In the genomic region with DNA sequence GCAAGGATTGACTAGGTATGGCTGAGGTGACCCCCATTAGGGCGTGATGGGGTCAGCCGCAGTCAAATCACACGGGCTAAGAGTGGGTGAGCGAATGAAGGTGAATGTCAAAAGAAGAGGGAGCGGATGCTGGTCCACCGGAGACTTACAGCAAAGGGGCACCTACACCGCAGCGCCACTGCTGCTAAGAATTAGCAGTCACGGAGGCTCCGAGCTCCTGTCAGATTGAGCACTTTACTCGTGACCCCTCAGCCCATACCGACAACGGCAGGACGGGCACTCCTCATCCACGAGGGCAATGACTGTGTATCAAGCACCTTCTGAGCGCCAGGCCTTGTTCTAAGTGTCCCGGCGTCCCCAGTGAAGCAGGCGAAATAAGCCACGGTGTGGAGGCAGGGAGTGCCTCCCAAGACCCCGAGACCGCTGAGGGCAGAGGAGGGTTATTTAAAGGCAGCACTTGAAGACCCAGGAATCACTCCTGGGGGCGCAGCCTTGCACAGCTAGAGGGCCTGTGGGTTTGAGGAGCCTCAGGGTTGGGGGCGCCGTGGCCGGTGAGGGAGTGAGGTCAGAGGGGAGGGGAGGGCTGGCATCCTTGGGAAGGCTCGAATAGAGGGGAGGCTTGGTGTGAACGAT, we compare ENCODE assay signal across 20 cellular contexts.
DNase-seq lines count a peak whose midpoint lies in the region; ATAC-seq, FAIRE-seq and TF ChIP-seq lines count a peak whose summit lies in the region.
"Had no signal": no experiment of that assay in that cellular context is flagged by ENCODE, and none has a peak within 500 bp of the region (broad histone marks: within the 10 kb centered on the region; RNA-seq: fewer than 3 reads in every experiment).

No MANE protein-coding gene starts in this region.

- H3K9ac ChIP-seq in HUES48 (ENCODE audit: low read depth, low read length) (no peak overlapping the region), H1 (replicated peaks in 1 of 4; ENCODE audit: extremely low read depth in 1 of 4, low read depth in 3 of 4, low read length in 3 of 4) (no peak overlapping the region), mesenchymal stem cell (ENCODE audit: low read length) (no peak overlapping the region)

- H3K4ac ChIP-seq in H1 (replicated peaks; ENCODE audit: insufficient read length, low read depth, low read length), result no peak overlapping the region
- no peak overlapping the region for H3K4ac ChIP-seq in mesenchymal stem cell (ENCODE audit: low read depth in 1 of 2, low read length in 2 of 2)

- intact Hi-C loops in sciatic nerve (cut with DNase I), result no loop called here

- H2BK20ac ChIP-seq in H1 (ENCODE audit: low read length), result peak overlapping the region; percentile 82

- WGBS in H1 (ENCODE audit: extremely low coverage in 1 of 2, insufficient coverage in 1 of 2, insufficient read length in 1 of 2, insufficient replicate concordance in 2 of 2, low coverage in 1 of 2, low lambda C conversion rate in 2 of 2, missing lambda C conversion rate in 1 of 2), 2 experiments, result 72% methylated on average over 28 of the region's 28 CpGs; no CpG with 5 or more reads in 1 of the 2 experiments
- WGBS in mesenchymal stem cell, result 81% methylated on average over 28 of the region's 28 CpGs

- peak overlapping the region; percentile 20; the same call in 1 of the 2 replicates for H2BK12ac ChIP-seq in H1 (ENCODE audit: low read depth, low read length)
- H2BK12ac ChIP-seq in mesenchymal stem cell (ENCODE audit: low read length in 2 of 2), result peak overlapping the region in 1 of 2 experiments; percentile 37

- H3K56ac ChIP-seq in H1 (replicated peaks; ENCODE audit: insufficient read length, low read depth, low read length), result no peak overlapping the region

- H3K9me3 ChIP-seq in HUES48 (ENCODE audit: control insufficient read depth, insufficient read depth, low read length) (no peaks in the 10 kb centered on the region), H1 (ENCODE audit: insufficient read depth in 2 of 2, low read depth in 1 of 2, low read length in 1 of 2) (no peaks in the 10 kb centered on the region), mesenchymal stem cell (ENCODE audit: control insufficient read depth, low read length) (no peaks in the 10 kb centered on the region)
- H3K9me3 ChIP-seq: BE2C, body of pancreas, MG63, testis had no signal

- H2BK5ac ChIP-seq in H1 (ENCODE audit: low read depth, low read length) (peak overlapping the region; percentile 4; the same call in 1 of the 2 replicates), mesenchymal stem cell (ENCODE audit: low read depth, low read length, poor library complexity, severe bottlenecking) (no peak overlapping the region)

- TF ChIP-seq POLR2A in H1 (IDR thresholded peaks at IDR 0.05; ENCODE audit: control extremely low read depth in 1 of 2, low read depth in 2 of 2, low read length in 2 of 2), result no peak
- TF ChIP-seq POLR2A in erythroblast (IDR thresholded peaks at IDR 0.05; ENCODE audit: low read length), result no peak

- H4K8ac ChIP-seq in H1 (ENCODE audit: extremely low read depth, insufficient read depth, low read length) (peak overlapping the region; percentile 90), mesenchymal stem cell (ENCODE audit: low read length) (peak overlapping the region; percentile 68)

- H3K4me2 ChIP-seq in H1 (ENCODE audit: insufficient read depth in 1 of 2, low read depth in 2 of 2, low read length in 2 of 2), result peak overlapping the region; percentile 66 to 79
- H3K4me2 ChIP-seq in mesenchymal stem cell (ENCODE audit: low read length, poor library complexity, severe bottlenecking), result no peak overlapping the region

- POLR2A ChIA-PET in H1 (lab: Charles Lee; ENCODE audit: partially characterized antibody), result interaction anchor here (1.3 to 1.4 kb wide), 2 partner anchors 21 to 25 kb away, joined by 3 read pairs; no protein-coding TSS in a partner anchor

- no peak overlapping the region for H3K27ac ChIP-seq in HUES48 (ENCODE audit: low read depth, low read length)
- no peak overlapping the region for H3K27ac ChIP-seq in H1 (ENCODE audit: low read depth, low read length)
- H3K27ac ChIP-seq in mesenchymal stem cell (ENCODE audit: low read length, poor library complexity, severe bottlenecking), result no peak overlapping the region
- H3K27ac ChIP-seq: testis had no signal

- no peak for ATAC-seq in sciatic nerve

- H2BK120ac ChIP-seq in H1 (replicated peaks; ENCODE audit: low read depth, low read length) (no peak overlapping the region), mesenchymal stem cell (ENCODE audit: low read depth, low read length) (no peak overlapping the region)

- H3K4me1 ChIP-seq in HUES48 (ENCODE audit: control insufficient read depth, insufficient read depth, low read length) (peaks cover 5% of the 10 kb centered on the region; the same call in 1 of the 2 replicates), H1 (replicated peaks in 1 of 4; ENCODE audit: control insufficient read depth in 3 of 4, insufficient read depth in 4 of 4, low read length in 3 of 4) (peaks cover 0 to 10% (median 6%) of the 10 kb centered on the region in 4 experiments; a peak in 6 of 7 replicates), mesenchymal stem cell (ENCODE audit: control insufficient read depth, insufficient read depth, low read depth, low read length) (peaks cover 9% of the 10 kb centered on the region)
- H3K4me1 ChIP-seq: body of pancreas, testis had no signal

- no peak overlapping the region for H4K5ac ChIP-seq in H1 (ENCODE audit: insufficient read length, low read depth, low read length)

- H3K79me1 ChIP-seq in H1 (ENCODE audit: low read depth, low read length) (no peaks in the 10 kb centered on the region), mesenchymal stem cell (replicated peaks; ENCODE audit: low read length, poor library complexity, severe bottlenecking) (no peaks in the 10 kb centered on the region)

- TF ChIP-seq EP300 in H1 (IDR thresholded peaks at IDR 0.05; ENCODE audit: borderline replicate concordance in 1 of 2, low read depth in 2 of 2, low read length in 2 of 2), result no peak

- TF ChIP-seq RAD21 in H1 (IDR thresholded peaks at IDR 0.05 in 1 of 2, conservative IDR thresholded peaks at IDR 0.05 in 1 of 2; ENCODE audit: low read depth in 2 of 2, low read length in 2 of 2), result no peak

- no peak overlapping the region for H3K23ac ChIP-seq in H1 (ENCODE audit: insufficient read length)
- peak overlapping the region in 1 of 2 experiments; percentile 67 for H3K23ac ChIP-seq in mesenchymal stem cell (ENCODE audit: low read length in 2 of 2)

- H3K27me3 ChIP-seq in HUES48 (ENCODE audit: control insufficient read depth, insufficient read depth, low read length), result peaks cover 31% of the 10 kb centered on the region
- peaks cover 0 to 30% (median 27%) of the 10 kb centered on the region in 4 experiments; a peak in 6 of 7 replicates for H3K27me3 ChIP-seq in H1 (replicated peaks in 1 of 4; ENCODE audit: control insufficient read depth in 3 of 4, extremely low read depth in 1 of 4, insufficient read depth in 3 of 4, low read length in 3 of 4)
- peaks cover 58 to 59% of the 10 kb centered on the region in 2 experiments for H3K27me3 ChIP-seq in mesenchymal stem cell (ENCODE audit: control insufficient read depth in 1 of 2, insufficient read depth in 1 of 2, low read length in 2 of 2)
- H3K27me3 ChIP-seq: BE2C, body of pancreas, MG63, testis had no signal

- no peaks in the 10 kb centered on the region for H3K36me3 ChIP-seq in HUES48 (ENCODE audit: control insufficient read depth, insufficient read depth, low read length)
- H3K36me3 ChIP-seq in H1 (ENCODE audit: control insufficient read depth in 2 of 4, insufficient read depth in 4 of 4, low read length in 3 of 4), result no peaks in the 10 kb centered on the region
- no peaks in the 10 kb centered on the region for H3K36me3 ChIP-seq in mesenchymal stem cell (ENCODE audit: control insufficient read depth in 1 of 2, insufficient read depth in 2 of 2, low read depth in 1 of 2, low read length in 2 of 2)
- H3K36me3 ChIP-seq: BE2C, MG63 had no signal

- peaks cover 2% of the 10 kb centered on the region; the same call in 1 of the 2 replicates for H3K23me2 ChIP-seq in H1 (ENCODE audit: low read depth, low read length)

- H3K4me3 ChIP-seq in HUES48 (ENCODE audit: low read depth, low read length), result peak overlapping the region; percentile 56
- peak overlapping the region; percentile 24 to 67 (median 56); a peak in 6 of 8 replicates for H3K4me3 ChIP-seq in H1 (ENCODE audit: extremely low read depth in 1 of 4, insufficient read depth in 2 of 4, low read depth in 3 of 4, low read length in 4 of 4)
- H3K4me3 ChIP-seq in mesenchymal stem cell (ENCODE audit: insufficient read depth in 1 of 2, low read depth in 1 of 2, low read length in 2 of 2), result no peak overlapping the region
- H3K4me3 ChIP-seq: body of pancreas, MG63 had no signal

- CTCF ChIA-PET in H1 (lab: Charles Lee; ENCODE audit: partially characterized antibody), result interaction anchor here (0.9 to 1.7 kb wide), 5 partner anchors 11 to 54 kb away, joined by 3 to 7 read pairs (median 5); no protein-coding TSS in a partner anchor

- H4K20me1 ChIP-seq in H1 (replicated peaks in 1 of 2; ENCODE audit: control insufficient read depth in 1 of 2, insufficient read depth in 2 of 2, low read length in 2 of 2), result no peaks in the 10 kb centered on the region

- H4K91ac ChIP-seq in H1 (replicated peaks; ENCODE audit: insufficient read length, low read length) (peak overlapping the region; percentile 57), mesenchymal stem cell (ENCODE audit: low read length) (peak overlapping the region; percentile 56)

- H3K14ac ChIP-seq in H1 (ENCODE audit: insufficient read length), result no peak overlapping the region
- no peak overlapping the region for H3K14ac ChIP-seq in mesenchymal stem cell (ENCODE audit: low read length in 2 of 2)

- H2AFZ ChIP-seq in H1 (ENCODE audit: low read length), result peak overlapping the region; percentile 28; the same call in 1 of the 2 replicates
- peak overlapping the region; percentile 36 for H2AFZ ChIP-seq in mesenchymal stem cell (ENCODE audit: low read depth, low read length)

- no peaks in the 10 kb centered on the region for H3K79me2 ChIP-seq in H1 (ENCODE audit: control insufficient read depth in 1 of 2, insufficient read depth in 2 of 2, low read length in 2 of 2)

- no peak for TF ChIP-seq CTCF in H1 (IDR thresholded peaks at IDR 0.05; ENCODE audit: control extremely low read depth in 1 of 3, insufficient read depth in 1 of 3, low read depth in 1 of 3, low read length in 3 of 3)

- no peak overlapping the region for H2AK5ac ChIP-seq in H1 (ENCODE audit: low read depth, low read length)
- no peak overlapping the region for H2AK5ac ChIP-seq in mesenchymal stem cell (ENCODE audit: low read length, severe bottlenecking)

- DNase-seq in H1 (ENCODE audit: low read depth in 1 of 2, low spot score in 2 of 2) (no peak), mesenchymal stem cell (no peak), erythroblast (lab: John Stamatoyannopoulos, UW) (no peak), HTR-8/SVneo (ENCODE audit: insufficient read length, low spot score) (no peak), sciatic nerve (ENCODE audit: low spot score) (no peak)
- peak; percentile 19 for DNase-seq in stimulated activated CD8-positive, alpha-beta memory T cell treated with anti-CD3 and anti-CD28 coated beads, Interleukin-4, amount 100 ng/mL, for 48 hours
- DNase-seq: activated CD4-positive, CD25-positive, alpha-beta regulatory T cell treated with anti-CD3 and anti-CD28 coated beads, Interleukin-2, amount 50 U/mL, for 72 hours; activated CD8-positive, alpha-beta memory T cell treated with anti-CD3 and anti-CD28 coated beads, Interleukin-2, amount 10 ng/mL, durations not matched to agents 7 days and 5 days; BE2C; body of pancreas; GF-D8; NCI-H1694 treated with DMSO at 0.1 percent for 48 hours; NCI-H446; stimulated activated CD4-positive, alpha-beta T cell treated with anti-CD3 and anti-CD28 coated beads, Interleukin-2, amount 100 ng/mL, for 24 hours; testis had no signal

- H3K18ac ChIP-seq in H1 (ENCODE audit: extremely low read depth, low read length) (peak overlapping the region; percentile 25; the same call in 1 of the 2 replicates), mesenchymal stem cell (ENCODE audit: low read depth in 1 of 2, low read length in 2 of 2) (peak overlapping the region in 1 of 2 experiments; percentile 62)

- H2BK15ac ChIP-seq in H1 (ENCODE audit: low read length) (peak overlapping the region; percentile 83; the same call in 1 of the 2 replicates), mesenchymal stem cell (ENCODE audit: low read depth, poor library complexity, severe bottlenecking) (no peak overlapping the region)

- FAIRE-seq in H1 (lab: Jason Lieb, UNC) (no peak), HTR-8/SVneo (lab: Jason Lieb, UNC) (no peak)
- FAIRE-seq: D721Med, GM12892, H54 had no signal

Comparison
In these comparisons a context has a peak if more than half of its experiments do, and no peak if none do; other contexts are left out.
1. H3K4me3 ChIP-seq: peak in HUES48 (single experiment) and H1 (4 of 4); none in mesenchymal stem cell (0 of 2).